Comparison of ENCODE assay signal across 8 cellular contexts in genomic region chr10:11874568-11875182, GRCh38. TPM values are rescaled to one million over a fixed set of nuclear protein-coding genes. Genes with fewer than 3 reads are reported as not detected.
A peak's percentile ranks its signal among the peaks of the same experiment; 100 is the strongest.
DNase-seq lines count a peak whose midpoint lies in the region; ATAC-seq, FAIRE-seq and TF ChIP-seq lines count a peak whose summit lies in the region.

No MANE protein-coding gene starts in this region.

- H3K4me2 ChIP-seq in endothelial cell of umbilical vein (ENCODE audit: insufficient read depth, low read length), result no peak overlapping the region

- CTCF ChIA-PET in endothelial cell of umbilical vein (lab: Charles Lee), result interaction anchor here (0.7 kb wide), 1 partner anchor 12 kb away, joined by 3 read pairs; no protein-coding TSS in a partner anchor

- POLR2A ChIA-PET in endothelial cell of umbilical vein (lab: Charles Lee), result interaction anchor here (0.6 kb wide), 1 partner anchor 315 kb away, joined by 3 read pairs; no protein-coding TSS in a partner anchor

- WGBS in thyroid gland, 2 donors, result 14 to 23% methylated on average over 11 of the region's 11 CpGs

- H3K27me3 ChIP-seq in endothelial cell of umbilical vein (ENCODE audit: control insufficient read depth in 2 of 2, insufficient read depth in 2 of 2, low read length in 2 of 2), result no peaks in the 10 kb centered on the region
- H3K27me3 ChIP-seq in thyroid gland, result no peaks in the 10 kb centered on the region

- no peaks in the 10 kb centered on the region for H3K36me3 Mint-ChIP-seq in nephron progenitor cell (ENCODE audit: low read depth)

- dilution Hi-C loops in endothelial cell of umbilical vein (cut with MboI; ENCODE audit: extremely low pct_ligation_motif_present, low sequenced_read_pairs), result no loop called here

- no peaks in the 10 kb centered on the region for H3K79me2 ChIP-seq in endothelial cell of umbilical vein (ENCODE audit: control insufficient read depth, insufficient read depth, low read length)

- intact Hi-C loops in endothelial cell of umbilical vein (cut with micrococcal nuclease) (loop anchor here (5.0 kb wide), 1 partner anchor 77 kb away; no protein-coding TSS in a partner anchor), thyroid gland (cut with DNase I) (no loop called here)

- H3K27ac ChIP-seq in VCaP, result peak overlapping the region; percentile 94
- no peak overlapping the region for H3K27ac ChIP-seq in endothelial cell of umbilical vein (ENCODE audit: insufficient read depth, low read depth, low read length)
- peak overlapping the region; percentile 99 to 100 (median 99) for H3K27ac ChIP-seq in thyroid gland

- no peak overlapping the region for H2AFZ ChIP-seq in endothelial cell of umbilical vein (ENCODE audit: low read depth, low read length)

- TF ChIP-seq CTCF in VCaP (conservative IDR thresholded peaks at IDR 0.05), result no peak
- no peak for TF ChIP-seq CTCF in endothelial cell of umbilical vein (IDR thresholded peaks at IDR 0.05; ENCODE audit: extremely low read depth in 1 of 2, insufficient read depth in 1 of 2, low read depth in 1 of 2, low read length in 2 of 2)
- no peak for TF ChIP-seq CTCF in nephron progenitor cell (IDR thresholded peaks at IDR 0.05)
- no peak for TF ChIP-seq CTCF in thyroid gland (IDR thresholded peaks at IDR 0.05)

- no peaks in the 10 kb centered on the region for H3K9me3 Mint-ChIP-seq in nephron progenitor cell

- H3K36me3 ChIP-seq in endothelial cell of umbilical vein (ENCODE audit: control insufficient read depth in 2 of 2, extremely low read depth in 1 of 2, insufficient read depth in 2 of 2, low read length in 2 of 2), result no peaks in the 10 kb centered on the region
- H3K36me3 ChIP-seq in thyroid gland, result no peaks in the 10 kb centered on the region

- H3K9me3 ChIP-seq in endothelial cell of umbilical vein (replicated peaks; ENCODE audit: control insufficient read depth, insufficient read depth, low read length) (no peaks in the 10 kb centered on the region), thyroid gland (no peaks in the 10 kb centered on the region)

- H3K4me1 Mint-ChIP-seq in nephron progenitor cell, result peaks cover 54% of the 10 kb centered on the region

- peak; percentile 71 for DNase-seq in activated effector memory CD4-positive, alpha-beta T cell treated with anti-CD3 and anti-CD28 coated beads, Interleukin-2, amount 50 U/mL, for 16 hours
- DNase-seq in activated effector memory CD4-positive, alpha-beta T cell treated with Interleukin-2 at 50 U/mL for 16 hours, result no peak
- DNase-seq in endothelial cell of umbilical vein (ENCODE audit: low read depth, low spot score) (peak; percentile 14), nephron progenitor cell (peak; percentile 63), thyroid gland (peak; percentile 86 to 87)

- H3K27me3 Mint-ChIP-seq in nephron progenitor cell (ENCODE audit: low read depth, poor library complexity), result peaks cover 5% of the 10 kb centered on the region

- no peak overlapping the region for H3K27ac Mint-ChIP-seq in nephron progenitor cell

- no peaks in the 10 kb centered on the region for H3K9me1 ChIP-seq in endothelial cell of umbilical vein (replicated peaks; ENCODE audit: control insufficient read depth, extremely low read depth, insufficient read depth, low read length)

- H3K4me1 ChIP-seq in endothelial cell of umbilical vein (ENCODE audit: control insufficient read depth, extremely low read depth, insufficient read depth, low read length) (peaks cover 29% of the 10 kb centered on the region), thyroid gland (peaks cover 50 to 73% of the 10 kb centered on the region in 2 donors)

- TF ChIP-seq POLR2A in endothelial cell of umbilical vein (IDR thresholded peaks at IDR 0.05; ENCODE audit: low read depth, low read length), result no peak
- TF ChIP-seq POLR2A in thyroid gland (IDR thresholded peaks at IDR 0.05), result peak in 1 of 2 donors; percentile 66

- H4K20me1 ChIP-seq in endothelial cell of umbilical vein (replicated peaks; ENCODE audit: control insufficient read depth, extremely low read depth, insufficient read depth, low read length), result no peaks in the 10 kb centered on the region

- peak overlapping the region; percentile 49 for H3K4me3 Mint-ChIP-seq in nephron progenitor cell

- H3K9ac ChIP-seq in endothelial cell of umbilical vein (replicated peaks; ENCODE audit: extremely low read depth, insufficient read depth, low read length), result no peak overlapping the region

- ATAC-seq in GM18520 (IDR thresholded peaks at IDR 0.05; ENCODE audit: unreplicated experiment) (no peak), GM19463 (IDR thresholded peaks at IDR 0.05; ENCODE audit: unreplicated experiment) (no peak)

- BruUV-seq in endothelial cell of umbilical vein (replicated peaks; lab: Mats Ljungman, UMichigan), result no TSS peak

- H3K4me3 ChIP-seq in endothelial cell of umbilical vein (replicated peaks in 1 of 3; ENCODE audit: insufficient read depth in 1 of 3, low read depth in 1 of 3, low read length in 3 of 3) (no peak overlapping the region), thyroid gland (replicated peaks in 1 of 3) (no peak overlapping the region)

- FAIRE-seq in endothelial cell of umbilical vein (lab: Jason Lieb, UNC), result peak; percentile 60

TF ChIP-seq in endothelial cell of umbilical vein, 7 proteins besides CTCF, POLR2A, EP300 and RAD21:
- no peak for TF ChIP-seq EZH2 (IDR thresholded peaks at IDR 0.05; ENCODE audit: borderline replicate concordance, low read depth, low read length, severe bottlenecking)
- TF ChIP-seq FOS (IDR thresholded peaks at IDR 0.05; ENCODE audit: borderline replicate concordance, insufficient read depth, low read length), result no peak
- peak; percentile 75 for TF ChIP-seq MAX (IDR thresholded peaks at IDR 0.05; ENCODE audit: insufficient read depth, insufficient read length)

RNA-seq across cellular contexts. Expression of gene PROSER2, which starts 51.5 kb away (rescaled TPM):
- 22.6 and 23.5 TPM in 2 replicates for total RNA-seq in endothelial cell of umbilical vein
- polyA plus RNA-seq in endothelial cell of umbilical vein, result 5.9 and 8.1 TPM in 2 replicates
- 5.3 and 5.8 TPM in 2 replicates for polyA plus RNA-seq in endothelial cell of umbilical vein (2011; cell fraction: cytosol; rRNA removed)
- polyA plus RNA-seq in endothelial cell of umbilical vein (2011; cell fraction: nucleus; rRNA removed), result 4.3 and 5.4 TPM in 2 replicates
- 10.0 and 13.3 TPM in 2 replicates for polyA plus RNA-seq in endothelial cell of umbilical vein (2012)
- 3.7 and 5.5 TPM in 2 replicates for polyA minus RNA-seq in endothelial cell of umbilical vein
- 4.0 TPM for polyA minus RNA-seq in endothelial cell of umbilical vein (2011; cell fraction: cytosol; rRNA and poly(A)+ RNA removed)
- 2.2 and 2.3 TPM in 2 replicates for polyA minus RNA-seq in endothelial cell of umbilical vein (2011; cell fraction: nucleus; rRNA and poly(A)+ RNA removed)
- total RNA-seq in thyroid gland, result 10 to 100 TPM; 11.5 to 19.8 (median 13.4) TPM
